Comparison of ENCODE assay signal across 24 cellular contexts in genomic region chr5:128966846-128967245, GRCh38. TPM values are rescaled to one million over a fixed set of nuclear protein-coding genes. Genes with fewer than 3 reads are reported as not detected.
DNase-seq lines count a peak whose midpoint lies in the region; ATAC-seq and TF ChIP-seq lines count a peak whose summit lies in the region.
"Had no signal": no experiment of that assay in that cellular context is flagged by ENCODE, and none has a peak within 500 bp of the region (broad histone marks: within the 10 kb centered on the region; RNA-seq: fewer than 3 reads in every experiment).

No MANE protein-coding gene starts in this region.

- WGBS in esophagus muscularis mucosa: 67% methylated on average over 3 of the region's 3 CpGs
- no CpG with 5 or more reads among the region's 3 CpGs for WGBS in mesendoderm (ENCODE audit: extremely low coverage, insufficient coverage, low lambda C conversion rate)

- no peaks in the 10 kb centered on the region for H3K9me3 ChIP-seq in right atrium auricular region
- no peaks in the 10 kb centered on the region for H3K9me3 ChIP-seq in esophagus muscularis mucosa
- H3K9me3 ChIP-seq in HAP-1: no peaks in the 10 kb centered on the region
- H3K9me3 ChIP-seq in mucosa of descending colon: no peaks in the 10 kb centered on the region
- H3K9me3 ChIP-seq: BE2C, SJCRH30 had no signal

- H4K8ac ChIP-seq in mesendoderm (ENCODE audit: low read depth, low read length): no peak overlapping the region

- H3K4me1 ChIP-seq in right atrium auricular region: peaks cover 0 to 5% of the 10 kb centered on the region in 2 donors
- peaks cover 0 to 19% (median 10%) of the 10 kb centered on the region in 4 donors for H3K4me1 ChIP-seq in esophagus muscularis mucosa
- no peaks in the 10 kb centered on the region for H3K4me1 ChIP-seq in mesendoderm (ENCODE audit: control insufficient read depth, low read depth, low read length)
- H3K4me1 ChIP-seq in HAP-1: peaks cover 3% of the 10 kb centered on the region; the same call in 1 of the 2 replicates
- H3K4me1 ChIP-seq in mucosa of descending colon (ENCODE audit: low read depth): no peaks in the 10 kb centered on the region
- H3K4me1 ChIP-seq: BE2C, SJCRH30 had no signal

- H3K27me3 Mint-ChIP-seq in type B pancreatic cell: peaks cover 27% of the 10 kb centered on the region

- peak overlapping the region; percentile 84 for H3K4me3 Mint-ChIP-seq in type B pancreatic cell

- H3K79me2 ChIP-seq in mesendoderm (ENCODE audit: control insufficient read depth, insufficient read depth, low read length): no peaks in the 10 kb centered on the region

- H3K23ac ChIP-seq in mesendoderm (ENCODE audit: low read length): no peak overlapping the region

- H3K27me3 ChIP-seq in right atrium auricular region: no peaks in the 10 kb centered on the region
- peaks cover 0 to 5% (median 0%) of the 10 kb centered on the region in 4 donors for H3K27me3 ChIP-seq in esophagus muscularis mucosa
- H3K27me3 ChIP-seq in mesendoderm (ENCODE audit: insufficient read depth, low read length, poor library complexity): no peaks in the 10 kb centered on the region
- H3K27me3 ChIP-seq in HAP-1 (ENCODE audit: low read depth): no peaks in the 10 kb centered on the region
- H3K27me3 ChIP-seq: BE2C, SJCRH30 had no signal

- ATAC-seq in Right ventricle myocardium superior (ENCODE audit: poor library complexity) (no peak), mucosa of descending colon (no peak)
- ATAC-seq: GM12878, HCT116, Panc1 had no signal

- peaks cover 5% of the 10 kb centered on the region for H3K4me1 Mint-ChIP-seq in type B pancreatic cell (ENCODE audit: unreplicated experiment)

- peaks cover 6% of the 10 kb centered on the region for H3K9me3 Mint-ChIP-seq in type B pancreatic cell
- H3K9me3 Mint-ChIP-seq: GM23338 had no signal

- H3K36me3 Mint-ChIP-seq in type B pancreatic cell: no peaks in the 10 kb centered on the region

- H2AK5ac ChIP-seq in mesendoderm (ENCODE audit: low read length): no peak overlapping the region

- H3K36me3 ChIP-seq in right atrium auricular region: no peaks in the 10 kb centered on the region
- no peaks in the 10 kb centered on the region for H3K36me3 ChIP-seq in esophagus muscularis mucosa
- H3K36me3 ChIP-seq in mesendoderm (ENCODE audit: control insufficient read depth, insufficient read depth, low read length): no peaks in the 10 kb centered on the region
- no peaks in the 10 kb centered on the region for H3K36me3 ChIP-seq in HAP-1 (replicated peaks)
- H3K36me3 ChIP-seq in mucosa of descending colon (ENCODE audit: low read depth): no peaks in the 10 kb centered on the region
- H3K36me3 ChIP-seq: BE2C, SJCRH30 had no signal

- in situ Hi-C loops in HAP-1 (cut with MboI; ENCODE audit: low sequenced_read_pairs): no loop called here

- no peaks in the 10 kb centered on the region for H3K79me1 ChIP-seq in mesendoderm (ENCODE audit: low read length)

- no peak overlapping the region for H3K56ac ChIP-seq in mesendoderm (ENCODE audit: low read length)

- DNase-seq in right atrium auricular region (ENCODE audit: low spot score): no peak
- no peak for DNase-seq in Right ventricle myocardium superior
- no peak for DNase-seq in esophagus muscularis mucosa (ENCODE audit: extremely low spot score)
- DNase-seq in mesendoderm: peak; percentile 1
- no peak for DNase-seq in type B pancreatic cell (ENCODE audit: extremely low spot score, unreplicated experiment)
- DNase-seq in HAP-1 (ENCODE audit: low spot score in 2 of 2): no peak
- DNase-seq in DMS 273 treated with DMSO at 0.1 percent for 48 hours (lab: John Stamatoyannopoulos, UW): no peak
- DNase-seq in mucosa of descending colon: no peak
- DNase-seq: BE2C, DMS79 treated with DMSO at 0.1 percent for 48 hours, IMR-90, NCI-H1105, NCI-H2081, NCI-H2171, NCI-H345, NCI-H524, NCI-H774, SJCRH30 had no signal

- H3K27ac Mint-ChIP-seq in type B pancreatic cell: no peak overlapping the region
- H3K27ac Mint-ChIP-seq: GM23338 had no signal

- H2BK15ac ChIP-seq in mesendoderm (replicated peaks; ENCODE audit: low read depth): no peak overlapping the region

- no peak overlapping the region for H3K4ac ChIP-seq in mesendoderm (ENCODE audit: low read depth, low read length)

- intact Hi-C loops in Right ventricle myocardium superior (cut with DNase I): no loop called here
- intact Hi-C loops in esophagus muscularis mucosa (cut with DNase I): loop anchor here (10.0 kb wide), 2 partner anchors 62 to 128 kb away; partner anchors contain the start of gene ISOC1
- intact Hi-C loops in mucosa of descending colon (cut with DNase I, micrococcal nuclease): no loop called here

- no peak for TF ChIP-seq POLR2A in esophagus muscularis mucosa (IDR thresholded peaks at IDR 0.05; ENCODE audit: low read depth)

- TF ChIP-seq CTCF in right atrium auricular region (IDR thresholded peaks at IDR 0.05) (no peak), esophagus muscularis mucosa (IDR thresholded peaks at IDR 0.05) (no peak), type B pancreatic cell (conservative IDR thresholded peaks at IDR 0.05) (no peak), mucosa of descending colon (IDR thresholded peaks at IDR 0.05) (no peak)

- no peak overlapping the region for H4K5ac ChIP-seq in mesendoderm (ENCODE audit: low read length)

- no peak overlapping the region for H2BK5ac ChIP-seq in mesendoderm (ENCODE audit: low read length)

- peak overlapping the region; percentile 47 to 55 for H3K4me3 ChIP-seq in right atrium auricular region
- H3K4me3 ChIP-seq in esophagus muscularis mucosa: peak overlapping the region; percentile 52 to 72 (median 63)
- H3K4me3 ChIP-seq in mesendoderm (ENCODE audit: low read length): no peak overlapping the region
- no peak overlapping the region for H3K4me3 ChIP-seq in HAP-1
- H3K4me3 ChIP-seq in mucosa of descending colon: no peak overlapping the region
- H3K4me3 ChIP-seq: GM12878, SJCRH30 had no signal

- no peak for TF ChIP-seq EP300 in esophagus muscularis mucosa (IDR thresholded peaks at IDR 0.05)

- no peak overlapping the region for H2BK120ac ChIP-seq in mesendoderm (ENCODE audit: low read depth, low read length)

- peak overlapping the region; percentile 21 to 89 for H3K27ac ChIP-seq in right atrium auricular region
- H3K27ac ChIP-seq in esophagus muscularis mucosa (replicated peaks in 1 of 4): peak overlapping the region in 1 of 4 donors; percentile 83
- H3K27ac ChIP-seq in mesendoderm (ENCODE audit: low read depth, low read length): no peak overlapping the region
- H3K27ac ChIP-seq: KMS-11, SJCRH30 had no signal

- no peak overlapping the region for H3K4me2 ChIP-seq in mesendoderm (ENCODE audit: low read length)
- H3K4me2 ChIP-seq: KMS-11 had no signal

- H3K9ac ChIP-seq in mesendoderm (ENCODE audit: low read length): no peak overlapping the region
- H3K9ac ChIP-seq: KMS-11 had no signal

- no peak overlapping the region for H3K18ac ChIP-seq in mesendoderm (ENCODE audit: low read length)

RNA-seq across cellular contexts. Expression of gene SLC27A6, which starts 1.6 kb away (rescaled TPM):
- 10 to 100 TPM; 15.2 to 50.6 TPM for total RNA-seq in right atrium auricular region
- 82.3 TPM for total RNA-seq in Right ventricle myocardium superior
- total RNA-seq in esophagus muscularis mucosa: 10 to 100 TPM; 22.5 to 77.1 (median 48.9) TPM
- 1.7 TPM for polyA plus RNA-seq in mesendoderm (2013, experiment 1 of 2)
- 1.9 TPM for polyA plus RNA-seq in mesendoderm (2013, experiment 2 of 2)
- 3.4 and 12.8 TPM in 2 replicates for total RNA-seq in type B pancreatic cell (ENCODE audit: low replicate concordance)
- under 1 TPM; 0.14 to 0.85 (median 0.41) TPM for total RNA-seq in mucosa of descending colon
- total RNA-seq: A673, GM12878 had no signal
- polyA plus RNA-seq: GM12878 had no signal

Comparison
In these comparisons a context has a peak if more than half of its experiments do, and no peak if none do; other contexts are left out.
1. H3K4me3 ChIP-seq: peak in right atrium auricular region (2 of 2) and esophagus muscularis mucosa (4 of 4); none in mesendoderm (single experiment), HAP-1 (single experiment) and mucosa of descending colon (single experiment).